1 cellular context compared by ENCODE assay signal in genomic region chr19:45643024-45643926, GRCh38.
A peak's percentile ranks its signal among the peaks of the same experiment; 100 is the strongest.
TF ChIP-seq lines count a peak whose summit lies in the region.

No MANE protein-coding gene starts in this region.

TF ChIP-seq in HepG2, 621 proteins besides CTCF, POLR2A, EP300 and RAD21 (continues in another document):
- no peak for TF ChIP-seq ZNF614 (CRISPR knock-in tag; IDR thresholded peaks at IDR 0.05; ENCODE audit: borderline replicate concordance)
- TF ChIP-seq ZNF724P (CRISPR knock-in tag; IDR thresholded peaks at IDR 0.05; ENCODE audit: borderline replicate concordance), result no peak
- peak; percentile 30; the same call in 1 of the 2 replicates for TF ChIP-seq ZNF263 (CRISPR knock-in tag; IDR thresholded peaks at IDR 0.05)
- TF ChIP-seq ZNF253 (CRISPR knock-in tag; IDR thresholded peaks at IDR 0.05; ENCODE audit: borderline replicate concordance), result no peak
- TF ChIP-seq HMGA1 (CRISPR knock-in tag; conservative IDR thresholded peaks at IDR 0.05), result no peak
- TF ChIP-seq ZFAT (CRISPR knock-in tag; conservative IDR thresholded peaks at IDR 0.05), result no peak
- no peak for TF ChIP-seq NPAS2 (CRISPR knock-in tag; IDR thresholded peaks at IDR 0.05; ENCODE audit: borderline replicate concordance)
- no peak for TF ChIP-seq ZHX2 (IDR thresholded peaks at IDR 0.05; ENCODE audit: low read depth)
- TF ChIP-seq ZHX2 (CRISPR knock-in tag; IDR thresholded peaks at IDR 0.05; ENCODE audit: borderline replicate concordance), result no peak
- no peak for TF ChIP-seq ZNF430 (CRISPR knock-in tag; IDR thresholded peaks at IDR 0.05)
- peak; percentile 29; the same call in 1 of the 2 replicates for TF ChIP-seq CCDC6 (CRISPR knock-in tag; IDR thresholded peaks at IDR 0.05)
- TF ChIP-seq U2AF1 (optimal IDR thresholded peaks at IDR 0.05; ENCODE audit: low read depth, low read length), result no peak
- no peak for TF ChIP-seq JARID2 (CRISPR knock-in tag; IDR thresholded peaks at IDR 0.05; ENCODE audit: insufficient replicate concordance)
- no peak for TF ChIP-seq ATF7-NPFF (CRISPR knock-in tag; IDR thresholded peaks at IDR 0.05; ENCODE audit: low read depth)
- no peak for TF ChIP-seq JDP2 (CRISPR knock-in tag; IDR thresholded peaks at IDR 0.05; ENCODE audit: borderline replicate concordance)
- TF ChIP-seq SRSF1 (optimal IDR thresholded peaks at IDR 0.05; ENCODE audit: low read depth, low read length), result no peak
- TF ChIP-seq, protein P1, sequence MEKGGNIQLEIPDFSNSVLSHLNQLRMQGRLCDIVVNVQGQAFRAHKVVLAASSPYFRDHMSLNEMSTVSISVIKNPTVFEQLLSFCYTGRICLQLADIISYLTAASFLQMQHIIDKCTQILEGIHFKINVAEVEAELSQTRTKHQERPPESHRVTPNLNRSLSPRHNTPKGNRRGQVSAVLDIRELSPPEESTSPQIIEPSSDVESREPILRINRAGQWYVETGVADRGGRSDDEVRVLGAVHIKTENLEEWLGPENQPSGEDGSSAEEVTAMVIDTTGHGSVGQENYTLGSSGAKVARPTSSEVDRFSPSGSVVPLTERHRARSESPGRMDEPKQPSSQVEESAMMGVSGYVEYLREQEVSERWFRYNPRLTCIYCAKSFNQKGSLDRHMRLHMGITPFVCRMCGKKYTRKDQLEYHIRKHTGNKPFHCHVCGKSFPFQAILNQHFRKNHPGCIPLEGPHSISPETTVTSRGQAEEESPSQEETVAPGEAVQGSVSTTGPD (CRISPR knock-in tag; IDR thresholded peaks at IDR 0.05), result no peak
- TF ChIP-seq MBD4 (IDR thresholded peaks at IDR 0.05; ENCODE audit: borderline replicate concordance, low read length), result no peak
- no peak for TF ChIP-seq CCAR2 (optimal IDR thresholded peaks at IDR 0.05; ENCODE audit: low read depth, low read length)
- TF ChIP-seq PBX3 (CRISPR knock-in tag; IDR thresholded peaks at IDR 0.05; ENCODE audit: borderline replicate concordance), result no peak
- TF ChIP-seq NKX3-1 (CRISPR knock-in tag; IDR thresholded peaks at IDR 0.05), result no peak
- TF ChIP-seq, protein P2, sequence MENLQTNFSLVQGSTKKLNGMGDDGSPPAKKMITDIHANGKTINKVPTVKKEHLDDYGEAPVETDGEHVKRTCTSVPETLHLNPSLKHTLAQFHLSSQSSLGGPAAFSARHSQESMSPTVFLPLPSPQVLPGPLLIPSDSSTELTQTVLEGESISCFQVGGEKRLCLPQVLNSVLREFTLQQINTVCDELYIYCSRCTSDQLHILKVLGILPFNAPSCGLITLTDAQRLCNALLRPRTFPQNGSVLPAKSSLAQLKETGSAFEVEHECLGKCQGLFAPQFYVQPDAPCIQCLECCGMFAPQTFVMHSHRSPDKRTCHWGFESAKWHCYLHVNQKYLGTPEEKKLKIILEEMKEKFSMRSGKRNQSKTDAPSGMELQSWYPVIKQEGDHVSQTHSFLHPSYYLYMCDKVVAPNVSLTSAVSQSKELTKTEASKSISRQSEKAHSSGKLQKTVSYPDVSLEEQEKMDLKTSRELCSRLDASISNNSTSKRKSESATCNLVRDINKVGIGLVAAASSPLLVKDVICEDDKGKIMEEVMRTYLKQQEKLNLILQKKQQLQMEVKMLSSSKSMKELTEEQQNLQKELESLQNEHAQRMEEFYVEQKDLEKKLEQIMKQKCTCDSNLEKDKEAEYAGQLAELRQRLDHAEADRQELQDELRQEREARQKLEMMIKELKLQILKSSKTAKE (CRISPR knock-in tag; IDR thresholded peaks at IDR 0.05; ENCODE audit: borderline replicate concordance), result no peak
- no peak for TF ChIP-seq TEAD2 (CRISPR knock-in tag; IDR thresholded peaks at IDR 0.05)
- TF ChIP-seq TBL1XR1 (IDR thresholded peaks at IDR 0.05; ENCODE audit: borderline replicate concordance, low read length, partially characterized antibody), result no peak
- TF ChIP-seq, protein P3, sequence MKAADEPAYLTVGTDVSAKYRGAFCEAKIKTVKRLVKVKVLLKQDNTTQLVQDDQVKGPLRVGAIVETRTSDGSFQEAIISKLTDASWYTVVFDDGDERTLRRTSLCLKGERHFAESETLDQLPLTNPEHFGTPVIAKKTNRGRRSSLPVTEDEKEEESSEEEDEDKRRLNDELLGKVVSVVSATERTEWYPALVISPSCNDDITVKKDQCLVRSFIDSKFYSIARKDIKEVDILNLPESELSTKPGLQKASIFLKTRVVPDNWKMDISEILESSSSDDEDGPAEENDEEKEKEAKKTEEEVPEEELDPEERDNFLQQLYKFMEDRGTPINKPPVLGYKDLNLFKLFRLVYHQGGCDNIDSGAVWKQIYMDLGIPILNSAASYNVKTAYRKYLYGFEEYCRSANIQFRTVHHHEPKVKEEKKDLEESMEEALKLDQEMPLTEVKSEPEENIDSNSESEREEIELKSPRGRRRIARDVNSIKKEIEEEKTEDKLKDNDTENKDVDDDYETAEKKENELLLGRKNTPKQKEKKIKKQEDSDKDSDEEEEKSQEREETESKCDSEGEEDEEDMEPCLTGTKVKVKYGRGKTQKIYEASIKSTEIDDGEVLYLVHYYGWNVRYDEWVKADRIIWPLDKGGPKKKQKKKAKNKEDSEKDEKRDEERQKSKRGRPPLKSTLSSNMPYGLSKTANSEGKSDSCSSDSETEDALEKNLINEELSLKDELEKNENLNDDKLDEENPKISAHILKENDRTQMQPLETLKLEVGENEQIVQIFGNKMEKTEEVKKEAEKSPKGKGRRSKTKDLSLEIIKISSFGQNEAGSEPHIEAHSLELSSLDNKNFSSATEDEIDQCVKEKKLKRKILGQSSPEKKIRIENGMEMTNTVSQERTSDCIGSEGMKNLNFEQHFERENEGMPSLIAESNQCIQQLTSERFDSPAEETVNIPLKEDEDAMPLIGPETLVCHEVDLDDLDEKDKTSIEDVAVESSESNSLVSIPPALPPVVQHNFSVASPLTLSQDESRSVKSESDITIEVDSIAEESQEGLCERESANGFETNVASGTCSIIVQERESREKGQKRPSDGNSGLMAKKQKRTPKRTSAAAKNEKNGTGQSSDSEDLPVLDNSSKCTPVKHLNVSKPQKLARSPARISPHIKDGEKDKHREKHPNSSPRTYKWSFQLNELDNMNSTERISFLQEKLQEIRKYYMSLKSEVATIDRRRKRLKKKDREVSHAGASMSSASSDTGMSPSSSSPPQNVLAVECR (CRISPR knock-in tag; IDR thresholded peaks at IDR 0.05; ENCODE audit: borderline replicate concordance), result peak; percentile 37; the same call in 1 of the 2 replicates
- TF ChIP-seq ZBTB7A (CRISPR knock-in tag; IDR thresholded peaks at IDR 0.05), result no peak
- TF ChIP-seq ZNF549 (CRISPR knock-in tag; IDR thresholded peaks at IDR 0.05), result no peak
- no peak for TF ChIP-seq NR1H2 (CRISPR knock-in tag; IDR thresholded peaks at IDR 0.05; ENCODE audit: borderline replicate concordance, low read depth)
- TF ChIP-seq BHLHE40 (IDR thresholded peaks at IDR 0.05; ENCODE audit: low read length), result 0 out of 2 replicates have a peak, but pooled peaks have one; percentile 31
- TF ChIP-seq ZNF713 (CRISPR knock-in tag; IDR thresholded peaks at IDR 0.05), result no peak
- TF ChIP-seq ZNF709 (CRISPR knock-in tag; IDR thresholded peaks at IDR 0.05), result no peak
- TF ChIP-seq ZNF598 (CRISPR knock-in tag; IDR thresholded peaks at IDR 0.05; ENCODE audit: borderline replicate concordance), result no peak
- no peak for TF ChIP-seq ZFP37 (CRISPR knock-in tag; IDR thresholded peaks at IDR 0.05; ENCODE audit: borderline replicate concordance)
- no peak for TF ChIP-seq ZNF790 (CRISPR knock-in tag; IDR thresholded peaks at IDR 0.05; ENCODE audit: borderline replicate concordance)
- TF ChIP-seq, protein P4, sequence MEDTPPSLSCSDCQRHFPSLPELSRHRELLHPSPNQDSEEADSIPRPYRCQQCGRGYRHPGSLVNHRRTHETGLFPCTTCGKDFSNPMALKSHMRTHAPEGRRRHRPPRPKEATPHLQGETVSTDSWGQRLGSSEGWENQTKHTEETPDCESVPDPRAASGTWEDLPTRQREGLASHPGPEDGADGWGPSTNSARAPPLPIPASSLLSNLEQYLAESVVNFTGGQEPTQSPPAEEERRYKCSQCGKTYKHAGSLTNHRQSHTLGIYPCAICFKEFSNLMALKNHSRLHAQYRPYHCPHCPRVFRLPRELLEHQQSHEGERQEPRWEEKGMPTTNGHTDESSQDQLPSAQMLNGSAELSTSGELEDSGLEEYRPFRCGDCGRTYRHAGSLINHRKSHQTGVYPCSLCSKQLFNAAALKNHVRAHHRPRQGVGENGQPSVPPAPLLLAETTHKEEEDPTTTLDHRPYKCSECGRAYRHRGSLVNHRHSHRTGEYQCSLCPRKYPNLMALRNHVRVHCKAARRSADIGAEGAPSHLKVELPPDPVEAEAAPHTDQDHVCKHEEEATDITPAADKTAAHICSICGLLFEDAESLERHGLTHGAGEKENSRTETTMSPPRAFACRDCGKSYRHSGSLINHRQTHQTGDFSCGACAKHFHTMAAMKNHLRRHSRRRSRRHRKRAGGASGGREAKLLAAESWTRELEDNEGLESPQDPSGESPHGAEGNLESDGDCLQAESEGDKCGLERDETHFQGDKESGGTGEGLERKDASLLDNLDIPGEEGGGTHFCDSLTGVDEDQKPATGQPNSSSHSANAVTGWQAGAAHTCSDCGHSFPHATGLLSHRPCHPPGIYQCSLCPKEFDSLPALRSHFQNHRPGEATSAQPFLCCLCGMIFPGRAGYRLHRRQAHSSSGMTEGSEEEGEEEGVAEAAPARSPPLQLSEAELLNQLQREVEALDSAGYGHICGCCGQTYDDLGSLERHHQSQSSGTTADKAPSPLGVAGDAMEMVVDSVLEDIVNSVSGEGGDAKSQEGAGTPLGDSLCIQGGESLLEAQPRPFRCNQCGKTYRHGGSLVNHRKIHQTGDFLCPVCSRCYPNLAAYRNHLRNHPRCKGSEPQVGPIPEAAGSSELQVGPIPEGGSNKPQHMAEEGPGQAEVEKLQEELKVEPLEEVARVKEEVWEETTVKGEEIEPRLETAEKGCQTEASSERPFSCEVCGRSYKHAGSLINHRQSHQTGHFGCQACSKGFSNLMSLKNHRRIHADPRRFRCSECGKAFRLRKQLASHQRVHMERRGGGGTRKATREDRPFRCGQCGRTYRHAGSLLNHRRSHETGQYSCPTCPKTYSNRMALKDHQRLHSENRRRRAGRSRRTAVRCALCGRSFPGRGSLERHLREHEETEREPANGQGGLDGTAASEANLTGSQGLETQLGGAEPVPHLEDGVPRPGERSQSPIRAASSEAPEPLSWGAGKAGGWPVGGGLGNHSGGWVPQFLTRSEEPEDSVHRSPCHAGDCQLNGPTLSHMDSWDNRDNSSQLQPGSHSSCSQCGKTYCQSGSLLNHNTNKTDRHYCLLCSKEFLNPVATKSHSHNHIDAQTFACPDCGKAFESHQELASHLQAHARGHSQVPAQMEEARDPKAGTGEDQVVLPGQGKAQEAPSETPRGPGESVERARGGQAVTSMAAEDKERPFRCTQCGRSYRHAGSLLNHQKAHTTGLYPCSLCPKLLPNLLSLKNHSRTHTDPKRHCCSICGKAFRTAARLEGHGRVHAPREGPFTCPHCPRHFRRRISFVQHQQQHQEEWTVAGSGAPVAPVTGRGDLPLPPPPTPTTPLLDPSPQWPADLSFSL (CRISPR knock-in tag; IDR thresholded peaks at IDR 0.05), result no peak
- TF ChIP-seq STAG1 (CRISPR knock-in tag; IDR thresholded peaks at IDR 0.05), result peak; percentile 92
- TF ChIP-seq, protein P5, sequence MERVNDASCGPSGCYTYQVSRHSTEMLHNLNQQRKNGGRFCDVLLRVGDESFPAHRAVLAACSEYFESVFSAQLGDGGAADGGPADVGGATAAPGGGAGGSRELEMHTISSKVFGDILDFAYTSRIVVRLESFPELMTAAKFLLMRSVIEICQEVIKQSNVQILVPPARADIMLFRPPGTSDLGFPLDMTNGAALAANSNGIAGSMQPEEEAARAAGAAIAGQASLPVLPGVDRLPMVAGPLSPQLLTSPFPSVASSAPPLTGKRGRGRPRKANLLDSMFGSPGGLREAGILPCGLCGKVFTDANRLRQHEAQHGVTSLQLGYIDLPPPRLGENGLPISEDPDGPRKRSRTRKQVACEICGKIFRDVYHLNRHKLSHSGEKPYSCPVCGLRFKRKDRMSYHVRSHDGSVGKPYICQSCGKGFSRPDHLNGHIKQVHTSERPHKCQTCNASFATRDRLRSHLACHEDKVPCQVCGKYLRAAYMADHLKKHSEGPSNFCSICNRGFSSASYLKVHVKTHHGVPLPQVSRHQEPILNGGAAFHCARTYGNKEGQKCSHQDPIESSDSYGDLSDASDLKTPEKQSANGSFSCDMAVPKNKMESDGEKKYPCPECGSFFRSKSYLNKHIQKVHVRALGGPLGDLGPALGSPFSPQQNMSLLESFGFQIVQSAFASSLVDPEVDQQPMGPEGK (CRISPR knock-in tag; IDR thresholded peaks at IDR 0.05), result peak; percentile 53; the same call in 1 of the 2 replicates
